ENCODE assay signal across 1 cellular context in the genomic region with DNA sequence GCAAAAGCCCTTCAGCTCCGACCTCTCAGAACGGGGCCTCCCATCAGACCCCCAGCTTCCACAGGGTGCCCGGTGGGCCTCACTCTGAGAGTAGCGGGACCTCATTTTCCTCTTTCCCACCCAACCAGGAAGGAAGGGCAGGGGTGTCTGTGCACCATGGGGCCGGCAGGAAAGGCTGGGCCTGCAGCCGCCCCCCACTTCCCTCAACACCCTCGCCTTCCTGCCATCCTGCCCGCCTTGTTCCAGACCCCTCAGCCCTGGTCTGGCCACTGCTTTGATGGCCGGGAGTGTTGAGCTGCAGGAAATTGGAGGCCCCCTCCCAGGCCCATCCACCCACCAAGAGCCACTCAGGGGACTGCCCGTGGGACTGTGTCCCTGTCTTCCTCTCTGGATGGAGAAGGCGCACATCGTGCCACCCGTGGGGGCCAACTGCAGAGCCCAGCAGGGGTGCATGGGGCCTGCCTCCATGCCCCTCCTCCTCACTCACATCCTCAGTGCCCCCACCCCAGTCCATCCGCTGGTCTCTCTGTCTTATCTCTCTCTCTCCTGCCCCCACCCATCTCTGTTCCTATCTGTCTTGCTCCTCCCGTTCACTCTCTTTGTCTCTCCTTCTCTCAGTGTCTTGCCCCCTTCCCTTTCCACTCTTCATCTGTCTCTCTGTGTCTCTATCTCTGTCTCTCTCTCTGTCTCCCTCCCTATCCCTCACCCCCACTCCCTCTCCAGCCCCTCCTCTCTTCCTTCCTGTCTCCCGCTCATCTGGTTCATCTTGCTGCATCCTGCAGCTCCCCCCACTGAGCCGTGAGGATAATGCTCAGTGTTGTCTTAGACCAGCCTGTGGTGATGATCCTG.
TF ChIP-seq lines count a peak whose summit lies in the region.

No MANE protein-coding gene starts in this region.

TF ChIP-seq in H1, 55 proteins besides CTCF, POLR2A, EP300 and RAD21 (continued from another document):
- peak; percentile 31 for TF ChIP-seq TAF7 (optimal IDR thresholded peaks at IDR 0.05; ENCODE audit: borderline replicate concordance, low read depth, low read length)
TF ChIP-seq in H1: peak in this region for 1.
